Comparison of ENCODE assay signal across 27 cellular contexts in the genomic region with DNA sequence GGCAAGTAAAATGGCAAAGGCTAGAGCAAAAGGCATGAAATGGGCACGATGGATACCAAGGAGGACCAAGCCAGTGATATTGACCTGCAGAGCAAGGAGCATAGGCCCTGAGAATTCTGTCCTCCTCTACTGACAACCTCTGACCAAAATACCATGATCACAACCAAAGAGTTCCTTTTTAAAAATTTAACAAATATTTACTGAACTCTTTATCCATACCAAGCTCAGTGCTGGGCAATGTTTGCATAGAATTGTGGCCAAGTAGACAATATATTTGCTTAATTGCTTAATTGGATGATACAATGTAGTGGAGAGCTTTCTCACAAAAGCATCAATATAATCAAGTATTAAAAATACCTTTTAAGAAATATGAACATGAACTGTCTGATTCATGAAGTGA.
"Had no signal": no experiment of that assay in that cellular context is flagged by ENCODE, and none has a peak within 500 bp of the region (broad histone marks: within the 10 kb centered on the region; RNA-seq: fewer than 3 reads in every experiment).

No MANE protein-coding gene starts in this region.

- DNase-seq: activated CD4-positive, alpha-beta memory T cell treated with anti-CD3 and anti-CD28 coated beads, Interleukin-2, amount 10 ng/mL, durations not matched to agents 7 days and 5 days; activated CD4-positive, alpha-beta T cell treated with anti-CD3 and anti-CD28 coated beads for 1 hour; activated CD4-positive, alpha-beta T cell treated with anti-CD3 and anti-CD28 coated beads for 4 hours; activated CD4-positive, alpha-beta T cell treated with anti-CD3 and anti-CD28 coated beads, Interleukin-2, amount 10 ng/mL, durations not matched to agents 7 days and 5 days; activated CD4-positive, alpha-beta T cell treated with anti-CD3 and anti-CD28 coated beads, Interleukin-2, amount 50 U/mL, for 4 hours; activated CD8-positive, alpha-beta memory T cell treated with anti-CD3 and anti-CD28 coated beads, Interleukin-2, amount 50 U/mL, for 48 hours; activated effector memory CD4-positive, alpha-beta T cell treated with Interleukin-2 at 50 U/mL for 16 hours; activated gamma-delta T cell treated with Interleukin-2 at 50 U/mL for 16 hours; activated naive CD4-positive, alpha-beta T cell treated with anti-CD3 and anti-CD28 coated beads, Interleukin-2, amount 50 U/mL, for 16 hours; activated naive CD4-positive, alpha-beta T cell treated with Interleukin-2 at 50 U/mL for 16 hours; activated T-cell treated with anti-CD3 and anti-CD28 coated beads for 4 hours; activated T-cell treated with anti-CD3 and anti-CD28 coated beads, Interleukin-2, amount 50 U/mL, for 24 hours; amniotic stem cell; brain microvascular endothelial cell; effector memory CD4-positive, alpha-beta T cell; endodermal cell; foreskin fibroblast; head of caudate nucleus; T-helper 2 cell had no signal

- H3K27me3 ChIP-seq: brain microvascular endothelial cell had no signal

- H3K4me3 ChIP-seq: coronary artery, dorsolateral prefrontal cortex had no signal

- H3K36me3 Mint-ChIP-seq: activated naive CD8-positive, alpha-beta T cell; WTC11 had no signal

- H3K4me1 Mint-ChIP-seq: activated CD4-positive, alpha-beta memory T cell treated with anti-CD3 and anti-CD28 coated beads, Interleukin-2, amount 10 ng/mL, durations not matched to agents 7 days and 5 days; activated T-helper 17 cell treated with anti-CD3 and anti-CD28 coated beads, Interleukin-2, amount 50 U/mL, for 72 hours; central memory CD8-positive, alpha-beta T cell had no signal

- H3K27ac Mint-ChIP-seq: activated CD4-positive, alpha-beta memory T cell treated with anti-CD3 and anti-CD28 coated beads, Interleukin-2, amount 10 ng/mL, durations not matched to agents 7 days and 5 days; activated CD4-positive, alpha-beta T cell treated with anti-CD3 and anti-CD28 coated beads, Interleukin-2, amount 10 ng/mL, durations not matched to agents 7 days and 5 days; activated naive CD8-positive, alpha-beta T cell; activated T-cell treated with anti-CD3 and anti-CD28 coated beads, Interleukin-2, amount 50 U/mL, for 24 hours; activated T-helper 17 cell treated with anti-CD3 and anti-CD28 coated beads, Interleukin-2, amount 50 U/mL, for 72 hours; dendritic cell treated with granulocyte-macrophage colony-stimulating factor and Interleukin-4, amounts not matched to agents 40 ng/mL and 50 ng/mL, for 4 days; endodermal cell; WTC11 had no signal

- H3K27ac ChIP-seq: brain microvascular endothelial cell, coronary artery, dorsolateral prefrontal cortex had no signal

- ATAC-seq: activated T-helper 17 cell treated with anti-CD3 and anti-CD28 coated beads, Interleukin-2, amount 50 U/mL, for 72 hours; esophagus mucosa; WTC11 had no signal

- H3K4me3 Mint-ChIP-seq: activated CD4-positive, alpha-beta memory T cell treated with anti-CD3 and anti-CD28 coated beads, Interleukin-2, amount 10 ng/mL, durations not matched to agents 7 days and 5 days; activated CD4-positive, alpha-beta T cell treated with anti-CD3 and anti-CD28 coated beads, Interleukin-2, amount 10 ng/mL, durations not matched to agents 7 days and 5 days; activated naive CD8-positive, alpha-beta T cell; activated T-cell treated with anti-CD3 and anti-CD28 coated beads, Interleukin-2, amount 50 U/mL, for 24 hours; activated T-helper 17 cell treated with anti-CD3 and anti-CD28 coated beads, Interleukin-2, amount 50 U/mL, for 72 hours; central memory CD8-positive, alpha-beta T cell; dendritic cell treated with granulocyte-macrophage colony-stimulating factor and Interleukin-4, amounts not matched to agents 40 ng/mL and 50 ng/mL, for 4 days; endodermal cell; WTC11 had no signal

- H3K9me3 Mint-ChIP-seq: activated CD4-positive, alpha-beta memory T cell treated with anti-CD3 and anti-CD28 coated beads, Interleukin-2, amount 10 ng/mL, durations not matched to agents 7 days and 5 days; activated CD4-positive, alpha-beta T cell treated with anti-CD3 and anti-CD28 coated beads, Interleukin-2, amount 10 ng/mL, durations not matched to agents 7 days and 5 days; activated T-cell treated with anti-CD3 and anti-CD28 coated beads, Interleukin-2, amount 50 U/mL, for 24 hours; activated T-helper 17 cell treated with anti-CD3 and anti-CD28 coated beads, Interleukin-2, amount 50 U/mL, for 72 hours; central memory CD8-positive, alpha-beta T cell; dendritic cell treated with granulocyte-macrophage colony-stimulating factor and Interleukin-4, amounts not matched to agents 40 ng/mL and 50 ng/mL, for 4 days; endodermal cell; WTC11 had no signal

- H3K36me3 ChIP-seq: brain microvascular endothelial cell had no signal
